Comparison of ENCODE assay signal across 12 cellular contexts in genomic region chr9:95188459-95188858, GRCh38.
DNase-seq lines count a peak whose midpoint lies in the region; ATAC-seq and TF ChIP-seq lines count a peak whose summit lies in the region.
"Had no signal": no experiment of that assay in that cellular context is flagged by ENCODE, and none has a peak within 500 bp of the region (broad histone marks: within the 10 kb centered on the region; RNA-seq: fewer than 3 reads in every experiment).

No MANE protein-coding gene starts in this region.

- H3K4me1 ChIP-seq in SJSA1 (replicated peaks), result peaks cover 17% of the 10 kb centered on the region

- H3K4me3 Mint-ChIP-seq in CD14-positive monocyte, result peak overlapping the region; percentile 51 to 86
- peak overlapping the region; percentile 27 for H3K4me3 Mint-ChIP-seq in nephron progenitor cell

- intact Hi-C loops in CD14-positive monocyte (cut with micrococcal nuclease), result no loop called here
- intact Hi-C loops in dorsolateral prefrontal cortex (cut with DNase I), result loop anchor here in 1 of 2 donors (10.0 kb wide), 2 partner anchors 54 to 76 kb away; no protein-coding TSS in a partner anchor

- H3K27me3 ChIP-seq in SJSA1 (replicated peaks), result no peaks in the 10 kb centered on the region
- H3K27me3 ChIP-seq in dorsolateral prefrontal cortex, result no peaks in the 10 kb centered on the region

- DNase-seq in CD14-positive monocyte (ENCODE audit: low spot score) (no peak), SJSA1 (ENCODE audit: low read depth in 1 of 2, low spot score in 2 of 2) (peak in 1 of 2 experiments; percentile 22), dermis microvascular lymphatic vessel endothelial cell (ENCODE audit: low read depth in 2 of 2) (peak; percentile 91 to 95), nephron progenitor cell (no peak), dorsolateral prefrontal cortex (no peak), ACHN (no peak), NCI-H226 (no peak)
- DNase-seq: activated CD4-positive, alpha-beta T cell treated with anti-CD3 and anti-CD28 coated beads, Interleukin-2, amount 50 U/mL, for 48 hours; NCI-H1092 treated with DMSO at 0.1 percent for 48 hours; NCI-H82 had no signal

- H3K4me1 Mint-ChIP-seq in CD14-positive monocyte (peaks cover 30% of the 10 kb centered on the region), nephron progenitor cell (peaks cover 36% of the 10 kb centered on the region)

- in situ Hi-C loops in ACHN (cut with HindIII; ENCODE audit: low pct_ligation_motif_present, low pct_unique_long_range_greater_than_20kb, low sequenced_read_pairs), result no loop called here

- H3K4me3 ChIP-seq in SJSA1 (no peak overlapping the region), dorsolateral prefrontal cortex (peak overlapping the region in 2 of 59 donors; percentile 9 to 18)
- H3K4me3 ChIP-seq: skin epidermis had no signal

- no peak for ATAC-seq in HG02870 (IDR thresholded peaks at IDR 0.05; ENCODE audit: unreplicated experiment)

- peak overlapping the region; percentile 35 for H3K27ac ChIP-seq in SJSA1
- peak overlapping the region in 26 of 59 donors; percentile 3 to 74 (median 45) for H3K27ac ChIP-seq in dorsolateral prefrontal cortex

- TF ChIP-seq CTCF in CD14-positive monocyte (IDR thresholded peaks at IDR 0.05) (no peak), nephron progenitor cell (IDR thresholded peaks at IDR 0.05) (no peak), dorsolateral prefrontal cortex (IDR thresholded peaks at IDR 0.05 in 54 of 56, conservative IDR thresholded peaks at IDR 0.05 in 2 of 56; ENCODE audit: low read depth in 1 of 56, partially characterized antibody in 56 of 56) (no peak)

- H3K27ac Mint-ChIP-seq in CD14-positive monocyte (peak overlapping the region in 2 of 7 donors; percentile 21 to 54), nephron progenitor cell (peak overlapping the region; percentile 78)

- H3K27me3 Mint-ChIP-seq in CD14-positive monocyte (ENCODE audit: low read depth in 3 of 3) (peaks cover 0 to 3% (median 0%) of the 10 kb centered on the region in 3 donors), nephron progenitor cell (ENCODE audit: low read depth, poor library complexity) (no peaks in the 10 kb centered on the region)

- peaks cover 0 to 2% (median 0%) of the 10 kb centered on the region in 7 donors for H3K9me3 Mint-ChIP-seq in CD14-positive monocyte
- no peaks in the 10 kb centered on the region for H3K9me3 Mint-ChIP-seq in nephron progenitor cell

- no peaks in the 10 kb centered on the region for H3K36me3 ChIP-seq in SJSA1

- H3K9me3 ChIP-seq in SJSA1 (replicated peaks), result no peaks in the 10 kb centered on the region

- H3K36me3 Mint-ChIP-seq in CD14-positive monocyte, result peaks cover 3 to 4% of the 10 kb centered on the region in 2 donors
- peaks cover 9% of the 10 kb centered on the region for H3K36me3 Mint-ChIP-seq in nephron progenitor cell (ENCODE audit: low read depth)

Comparison
In these comparisons a context has a peak if more than half of its experiments do, and no peak if none do; other contexts are left out.
1. DNase-seq: peak in dermis microvascular lymphatic vessel endothelial cell (2 of 2); none in CD14-positive monocyte (single experiment), nephron progenitor cell (single experiment), dorsolateral prefrontal cortex (0 of 10), ACHN (single experiment) and NCI-H226 (single experiment).